8 cellular contexts compared by ENCODE assay signal in the genomic region with DNA sequence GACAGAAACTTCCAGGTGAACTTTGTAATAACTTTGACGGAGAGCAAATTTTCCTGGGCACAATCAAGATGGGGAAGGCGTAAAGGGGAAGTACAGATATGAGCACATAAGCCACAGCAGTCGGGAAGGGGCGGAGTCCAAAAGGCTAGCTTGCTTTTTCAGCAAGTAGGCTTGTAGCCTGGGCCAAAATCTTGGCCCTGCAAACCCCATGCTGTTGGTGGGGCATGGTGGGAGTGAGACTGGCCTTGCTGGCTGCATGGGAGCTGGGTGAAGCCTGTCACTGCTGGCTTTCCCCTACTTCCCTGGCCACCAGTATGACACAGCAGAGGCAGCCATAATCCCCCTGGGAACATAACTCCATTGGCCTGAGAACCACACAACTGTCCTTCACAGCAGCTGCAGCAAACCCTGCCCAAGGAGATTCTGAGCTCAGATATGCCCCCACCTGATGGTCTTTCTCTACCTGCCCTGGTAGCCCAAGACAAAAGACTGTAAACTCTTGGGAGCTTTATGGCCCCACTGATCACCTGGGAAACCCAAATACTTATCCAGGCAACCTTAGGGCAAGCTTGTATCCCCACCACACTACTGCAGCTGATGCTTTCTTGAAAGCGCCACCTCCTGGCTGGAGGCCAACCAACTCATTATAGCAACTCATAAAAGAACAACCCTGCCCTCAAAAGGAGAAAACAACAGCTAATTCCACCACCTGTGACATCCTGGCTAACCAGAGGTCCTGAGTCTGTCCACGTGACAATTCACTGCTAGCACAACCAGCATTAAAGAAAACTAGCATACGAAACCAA. TPM values are rescaled to one million over a fixed set of nuclear protein-coding genes. Genes with fewer than 3 reads are reported as not detected.
DNase-seq lines count a peak whose midpoint lies in the region; ATAC-seq, FAIRE-seq and TF ChIP-seq lines count a peak whose summit lies in the region.

No MANE protein-coding gene starts in this region.

- peaks cover 12% of the 10 kb centered on the region for H3K36me3 ChIP-seq in GM23338 (ENCODE audit: insufficient read depth)
- H3K36me3 ChIP-seq in PC-3 (ENCODE audit: low read depth, low read length), result peaks cover 41% of the 10 kb centered on the region
- peaks cover 36% of the 10 kb centered on the region for H3K36me3 ChIP-seq in right atrium auricular region
- peaks cover 58% of the 10 kb centered on the region for H3K36me3 ChIP-seq in BE2C
- peaks cover 9% of the 10 kb centered on the region for H3K36me3 ChIP-seq in breast epithelium

- POLR2A ChIA-PET in PC-3 (lab: Charles Lee; ENCODE audit: unreplicated experiment), result no interaction called here

- H4K20me1 ChIP-seq in GM23338 (replicated peaks; ENCODE audit: insufficient read depth) (peaks cover 5% of the 10 kb centered on the region; the same call in 1 of the 2 replicates), PC-3 (ENCODE audit: low read length) (peaks cover 15% of the 10 kb centered on the region; the same call in 1 of the 2 replicates)

- peaks cover 65% of the 10 kb centered on the region for H3K36me3 Mint-ChIP-seq in GM23338 (ENCODE audit: low read depth)

- no peaks in the 10 kb centered on the region for H3K27me3 Mint-ChIP-seq in GM23338 (ENCODE audit: insufficient read depth, low read depth, poor library complexity)

- peak; percentile 55 for ATAC-seq in GM23338
- ATAC-seq in PC-3, result no peak
- no peak for ATAC-seq in activated CD4-positive, CD25-positive, alpha-beta regulatory T cell treated with anti-CD3 and anti-CD28 coated beads, Interleukin-2, amount 50 U/mL, for 24 hours

- intact Hi-C loops in PC-3 (cut with micrococcal nuclease) (no loop called here), breast epithelium (cut with DNase I; ENCODE audit: low total_unique reads) (no loop called here)

- FAIRE-seq in urothelium cell line (lab: Jason Lieb, UNC), result peak; percentile 30

- H3K4me1 ChIP-seq in GM23338 (ENCODE audit: insufficient read depth) (peaks cover 21% of the 10 kb centered on the region), PC-3 (ENCODE audit: insufficient read depth, low read length) (no peaks in the 10 kb centered on the region), right atrium auricular region (peaks cover 0 to 4% of the 10 kb centered on the region in 2 donors), BE2C (peaks cover 8% of the 10 kb centered on the region), breast epithelium (no peaks in the 10 kb centered on the region)

- H3K9me3 Mint-ChIP-seq in GM23338, result peaks cover 22% of the 10 kb centered on the region

- no peak for TF ChIP-seq POLR2A in breast epithelium (IDR thresholded peaks at IDR 0.05)

- no peak overlapping the region for H3K9ac ChIP-seq in PC-3 (ENCODE audit: low read length)

- H3K27me3 ChIP-seq in GM23338 (ENCODE audit: insufficient read depth), result no peaks in the 10 kb centered on the region
- H3K27me3 ChIP-seq in PC-3 (ENCODE audit: low read length), result no peaks in the 10 kb centered on the region
- no peaks in the 10 kb centered on the region for H3K27me3 ChIP-seq in right atrium auricular region
- H3K27me3 ChIP-seq in BE2C, result no peaks in the 10 kb centered on the region
- no peaks in the 10 kb centered on the region for H3K27me3 ChIP-seq in breast epithelium

- H3K27ac ChIP-seq in GM23338 (ENCODE audit: low read depth) (no peak overlapping the region), PC-3 (ENCODE audit: low read length) (no peak overlapping the region), right atrium auricular region (peak overlapping the region in 1 of 2 donors; percentile 33), breast epithelium (no peak overlapping the region)

- CTCF ChIA-PET in PC-3 (lab: Charles Lee), result no interaction called here

- no peak overlapping the region for H3K4me2 ChIP-seq in GM23338
- no peak overlapping the region for H3K4me2 ChIP-seq in PC-3 (ENCODE audit: low read length)

- TF ChIP-seq CTCF in GM12864 (IDR thresholded peaks at IDR 0.05; ENCODE audit: low read depth, low read length, missing control alignments) (peak; percentile 36), GM23338 (conservative IDR thresholded peaks at IDR 0.05; ENCODE audit: low read depth in 2 of 2) (peak; percentile 38 to 45), PC-3 (conservative IDR thresholded peaks at IDR 0.05; ENCODE audit: low read depth, low read length) (no peak; the same call in 1 of the 2 replicates), right atrium auricular region (IDR thresholded peaks at IDR 0.05) (no peak), BE2C (IDR thresholded peaks at IDR 0.05; ENCODE audit: low read depth, low read length) (no peak; the same call in 1 of the 2 replicates), breast epithelium (IDR thresholded peaks at IDR 0.05) (no peak)

- H3F3A ChIP-seq in GM23338 (replicated peaks; ENCODE audit: low read depth), result no peaks in the 10 kb centered on the region
- H3F3A ChIP-seq in PC-3 (ENCODE audit: low read length, unreplicated experiment), result no peaks in the 10 kb centered on the region

- DNase-seq in GM12864 (ENCODE audit: low read depth), result peak; percentile 51
- peak; percentile 13 for DNase-seq in GM23338 (ENCODE audit: low spot score)
- DNase-seq in PC-3, result peak; percentile 14
- DNase-seq in right atrium auricular region (ENCODE audit: low spot score), result peak; percentile 72
- DNase-seq in urothelium cell line (ENCODE audit: low spot score), result no peak
- no peak for DNase-seq in BE2C
- DNase-seq in breast epithelium (ENCODE audit: low spot score in 2 of 2), result no peak

- BruUV-seq in PC-3 (replicated peaks; lab: Mats Ljungman, UMichigan), result no TSS peak

- H2AFZ ChIP-seq in GM23338 (no peak overlapping the region), PC-3 (ENCODE audit: low read length) (no peak overlapping the region)

- H3K27ac Mint-ChIP-seq in GM23338, result peak overlapping the region; percentile 55; the same call in 1 of the 2 replicates

- no peaks in the 10 kb centered on the region for H3K9me2 ChIP-seq in GM23338 (ENCODE audit: insufficient read depth)
- no peaks in the 10 kb centered on the region for H3K9me2 ChIP-seq in PC-3 (replicated peaks; ENCODE audit: low read length)

- H3K4me1 Mint-ChIP-seq in GM23338, result peaks cover 32% of the 10 kb centered on the region

- no peak overlapping the region for H3K4me3 ChIP-seq in GM12864 (ENCODE audit: low read depth, low read length)
- H3K4me3 ChIP-seq in GM23338, result no peak overlapping the region
- no peak overlapping the region for H3K4me3 ChIP-seq in PC-3 (ENCODE audit: low read length)
- no peak overlapping the region for H3K4me3 ChIP-seq in right atrium auricular region
- no peak overlapping the region for H3K4me3 ChIP-seq in BE2C (ENCODE audit: low read depth, low read length)
- no peak overlapping the region for H3K4me3 ChIP-seq in breast epithelium

- H3K79me2 ChIP-seq in GM23338 (replicated peaks; ENCODE audit: insufficient read depth), result peaks cover 41% of the 10 kb centered on the region
- H3K79me2 ChIP-seq in PC-3 (ENCODE audit: low read length), result peaks cover 60% of the 10 kb centered on the region

- no peak overlapping the region for H3K4me3 Mint-ChIP-seq in GM23338

- H3K9me3 ChIP-seq in PC-3 (ENCODE audit: low read length) (no peaks in the 10 kb centered on the region), right atrium auricular region (no peaks in the 10 kb centered on the region), BE2C (no peaks in the 10 kb centered on the region), breast epithelium (peaks cover 0 to 10% of the 10 kb centered on the region in 2 donors)

TF ChIP-seq in GM23338, 12 proteins besides CTCF, POLR2A, EP300 and RAD21 (continues in another document):
- TF ChIP-seq CREB1 (CRISPR knock-in tag; IDR thresholded peaks at IDR 0.05; ENCODE audit: low read depth) (no peak), NANOG (IDR thresholded peaks at IDR 0.05; ENCODE audit: borderline replicate concordance) (no peak), ZNF331 (CRISPR knock-in tag; IDR thresholded peaks at IDR 0.05; ENCODE audit: low read depth) (no peak), POLR2AphosphoS5 (IDR thresholded peaks at IDR 0.05; ENCODE audit: low read depth) (no peak)

RNA-seq across cellular contexts. Expression of a gene that starts 24.0 kb away (rescaled TPM):
- total RNA-seq in GM23338 (2014; rRNA removed; shearing (Covaris generic)), result 41.2 and 41.8 TPM in 2 replicates
- polyA plus RNA-seq in GM23338 (2016; fragmentation: Nextera tagmentation; extraction: Ambion mirVana), result 11.8 and 15.4 TPM in 2 replicates
- 40.5 and 45.0 TPM in 2 replicates for total RNA-seq in PC-3 (2014; rRNA removed)
- total RNA-seq in right atrium auricular region, result 10 to 100 TPM; 34.6 to 40.0 TPM
- 86.2 TPM for polyA plus RNA-seq in BE2C (2012; ENCODE audit: insufficient read depth, insufficient read length, low read depth)
- total RNA-seq in breast epithelium, result 10 to 100 TPM; 68.5 to 99.5 (median 83.4) TPM

RNA-seq across cellular contexts. Expression of a gene that starts 33.9 kb away (rescaled TPM):
- total RNA-seq in GM23338 (2014; rRNA removed; shearing (Covaris generic)), result 30.7 and 32.3 TPM in 2 replicates
- polyA plus RNA-seq in GM23338 (2016; fragmentation: Nextera tagmentation; extraction: Ambion mirVana), result 20.3 and 23.4 TPM in 2 replicates
- 27.3 and 31.6 TPM in 2 replicates for total RNA-seq in PC-3 (2014; rRNA removed)
- total RNA-seq in right atrium auricular region, result 10 to 100 TPM; 26.0 to 29.5 TPM
- polyA plus RNA-seq in BE2C (2012; ENCODE audit: insufficient read depth, insufficient read length, low read depth), result 125 TPM
- 10 to 100 TPM; 40.5 to 57.8 (median 44.9) TPM for total RNA-seq in breast epithelium

RNA-seq across cellular contexts. Expression of a gene that starts 43.8 kb away (rescaled TPM):
- 7.6 and 8.0 TPM in 2 replicates for total RNA-seq in GM23338 (2014; rRNA removed; shearing (Covaris generic))
- polyA plus RNA-seq in GM23338 (2016; fragmentation: Nextera tagmentation; extraction: Ambion mirVana), result 4.3 and 6.2 TPM in 2 replicates
- total RNA-seq in PC-3 (2014; rRNA removed) (11.3 and 15.6 TPM in 2 replicates), right atrium auricular region (10 to 100 TPM; 24.6 to 48.1 TPM), breast epithelium (100 to 1,000 TPM in 1 of 3 donors, 10 to 100 TPM in 2; 47.9 to 191 (median 81.0) TPM)
- polyA plus RNA-seq in BE2C (2012; ENCODE audit: insufficient read depth, insufficient read length, low read depth), result 3.1 TPM

Comparison
In these comparisons a context has a peak if more than half of its experiments do, and no peak if none do; other contexts are left out.
1. DNase-seq: peak in GM12864 (single experiment), GM23338 (single experiment), PC-3 (single experiment) and right atrium auricular region (single experiment); none in urothelium cell line (single experiment), BE2C (single experiment) and breast epithelium (0 of 2).
2. CTCF ChIP-seq: peak in GM12864 (single experiment) and GM23338 (2 of 2); none in PC-3 (single experiment), right atrium auricular region (0 of 2), BE2C (single experiment) and breast epithelium (0 of 3).